17 cellular contexts compared by ENCODE assay signal in genomic region chr1:12188657-12189327, GRCh38. TPM values are rescaled to one million over a fixed set of nuclear protein-coding genes. Genes with fewer than 3 reads are reported as not detected.
DNase-seq lines count a peak whose midpoint lies in the region; ATAC-seq, FAIRE-seq and TF ChIP-seq lines count a peak whose summit lies in the region.
"Had no signal": no experiment of that assay in that cellular context is flagged by ENCODE, and none has a peak within 500 bp of the region (broad histone marks: within the 10 kb centered on the region; RNA-seq: fewer than 3 reads in every experiment).

No MANE protein-coding gene starts in this region.

- H3K9me3 ChIP-seq in A549: no peaks in the 10 kb centered on the region
- H3K9me3 ChIP-seq in CD8-positive, alpha-beta T cell (ENCODE audit: low read length): no peaks in the 10 kb centered on the region
- H3K9me3 ChIP-seq: body of pancreas, colonic mucosa, ovary, suprapubic skin had no signal

- TF ChIP-seq RAD21 in A549 (conservative IDR thresholded peaks at IDR 0.05 in 1 of 2, IDR thresholded peaks at IDR 0.05 in 1 of 2): no peak

- no peak overlapping the region for H2AK5ac ChIP-seq in mesendoderm (ENCODE audit: low read length)

- H3K4me1 ChIP-seq in A549 (peaks cover 6% of the 10 kb centered on the region; the same call in 2 of the 3 replicates), mesendoderm (ENCODE audit: control insufficient read depth, low read depth, low read length) (peaks cover 1% of the 10 kb centered on the region)
- peaks cover 8% of the 10 kb centered on the region for H3K4me1 ChIP-seq in CD8-positive, alpha-beta T cell (ENCODE audit: insufficient read depth, low read length)

- H2BK15ac ChIP-seq in mesendoderm (replicated peaks; ENCODE audit: low read depth): no peak overlapping the region

- no peak overlapping the region for H3K9ac ChIP-seq in mesendoderm (ENCODE audit: low read length)

- no peaks in the 10 kb centered on the region for H3K9me3 Mint-ChIP-seq in CD8-positive, alpha-beta T cell
- no peaks in the 10 kb centered on the region for H3K9me3 Mint-ChIP-seq in activated T-helper 1 cell treated with anti-CD3 and anti-CD28 coated beads, Interleukin-12 subunit alpha, Interleukin-12 subunit beta, Interleukin-2, Interleukin-4 antibody, amounts not matched to agents 30 ng/mL and 10 ng/mL and 1 ng/mL, durations not matched to agents 14 hours and 24 hours and 36 hours

- no peak overlapping the region for H2BK5ac ChIP-seq in mesendoderm (ENCODE audit: low read length)

- H3K56ac ChIP-seq in mesendoderm (ENCODE audit: low read length): no peak overlapping the region

- WGBS in A549 (ENCODE audit: missing lambda C conversion rate): 57% methylated on average over 1 of the region's 13 CpGs
- no CpG with 5 or more reads among the region's 13 CpGs for WGBS in mesendoderm (ENCODE audit: extremely low coverage, insufficient coverage, low lambda C conversion rate)

- no peak overlapping the region for H3K18ac ChIP-seq in mesendoderm (ENCODE audit: low read length)

- H3K4me2 ChIP-seq in A549: no peak overlapping the region
- H3K4me2 ChIP-seq in mesendoderm (ENCODE audit: low read length): no peak overlapping the region

- H3K4me3 ChIP-seq in A549 (no peak overlapping the region), mesendoderm (ENCODE audit: low read length) (no peak overlapping the region)
- no peak overlapping the region for H3K4me3 ChIP-seq in CD8-positive, alpha-beta T cell (ENCODE audit: low read depth, low read length)
- H3K4me3 ChIP-seq: body of pancreas, colonic mucosa, ovary, suprapubic skin had no signal

- no peaks in the 10 kb centered on the region for H3K79me2 ChIP-seq in mesendoderm (ENCODE audit: control insufficient read depth, insufficient read depth, low read length)

- no peak for DNase-seq in A549 (ENCODE audit: low read depth in 1 of 2, low spot score in 1 of 2)
- no peak for DNase-seq in CD8-positive, alpha-beta T cell
- no peak for DNase-seq in activated T-helper 1 cell treated with anti-CD3 and anti-CD28 coated beads, Interleukin-12 subunit alpha, Interleukin-12 subunit beta, Interleukin-2, Interleukin-4 antibody, amounts not matched to agents 30 ng/mL and 10 ng/mL and 1 ng/mL, durations not matched to agents 14 hours and 24 hours and 36 hours (ENCODE audit: low spot score)
- peak; percentile 24 for DNase-seq in mesendoderm
- DNase-seq in retina: no peak
- no peak for DNase-seq in stimulated activated CD4-positive, alpha-beta T cell treated with anti-CD3 and anti-CD28 coated beads, Interleukin-15, amount 100 ng/mL, for 24 hours
- no peak for DNase-seq in midbrain (lab: John Stamatoyannopoulos, UW)
- no peak for DNase-seq in GM12892 (ENCODE audit: insufficient read length)
- DNase-seq: activated naive CD4-positive, alpha-beta T cell treated with anti-CD3 and anti-CD28 coated beads, Interleukin-2, amount 50 U/mL, for 16 hours; body of pancreas; colonic mucosa; NCI-H1694; NCI-H226; ovary; stimulated activated CD4-positive, alpha-beta T cell treated with anti-CD3 and anti-CD28 coated beads, Interleukin-2, amount 100 ng/mL, for 48 hours had no signal

- H3K27ac Mint-ChIP-seq in CD8-positive, alpha-beta T cell: peak overlapping the region; percentile 41
- peak overlapping the region; percentile 53 for H3K27ac Mint-ChIP-seq in activated T-helper 1 cell treated with anti-CD3 and anti-CD28 coated beads, Interleukin-12 subunit alpha, Interleukin-12 subunit beta, Interleukin-2, Interleukin-4 antibody, amounts not matched to agents 30 ng/mL and 10 ng/mL and 1 ng/mL, durations not matched to agents 14 hours and 24 hours and 36 hours

- no peak overlapping the region for H3K4ac ChIP-seq in mesendoderm (ENCODE audit: low read depth, low read length)

- ATAC-seq in A549: no peak
- ATAC-seq in CD8-positive, alpha-beta T cell: no peak
- ATAC-seq: body of pancreas had no signal

- POLR2A ChIA-PET in A549 (lab: Yijun Ruan, JAX): no interaction called here
- POLR2A ChIA-PET in CD8-positive, alpha-beta T cell (lab: Charles Lee): interaction anchor here (1.1 kb wide), 1 partner anchor 10 kb away, joined by 3 read pairs; no protein-coding TSS in a partner anchor

- H3K27ac ChIP-seq in A549: no peak overlapping the region
- H3K27ac ChIP-seq in CD8-positive, alpha-beta T cell (ENCODE audit: low read depth, low read length): no peak overlapping the region
- no peak overlapping the region for H3K27ac ChIP-seq in mesendoderm (ENCODE audit: low read depth, low read length)
- H3K27ac ChIP-seq: body of pancreas, colonic mucosa, ovary, suprapubic skin had no signal

- no peaks in the 10 kb centered on the region for H3K27me3 Mint-ChIP-seq in CD8-positive, alpha-beta T cell (ENCODE audit: low read depth)
- H3K27me3 Mint-ChIP-seq in activated T-helper 1 cell treated with anti-CD3 and anti-CD28 coated beads, Interleukin-12 subunit alpha, Interleukin-12 subunit beta, Interleukin-2, Interleukin-4 antibody, amounts not matched to agents 30 ng/mL and 10 ng/mL and 1 ng/mL, durations not matched to agents 14 hours and 24 hours and 36 hours (ENCODE audit: insufficient read depth): no peaks in the 10 kb centered on the region

- H3K36me3 Mint-ChIP-seq in CD8-positive, alpha-beta T cell: peaks cover 49% of the 10 kb centered on the region
- H3K36me3 Mint-ChIP-seq in activated T-helper 1 cell treated with anti-CD3 and anti-CD28 coated beads, Interleukin-12 subunit alpha, Interleukin-12 subunit beta, Interleukin-2, Interleukin-4 antibody, amounts not matched to agents 30 ng/mL and 10 ng/mL and 1 ng/mL, durations not matched to agents 14 hours and 24 hours and 36 hours (ENCODE audit: low read depth): peaks cover 42% of the 10 kb centered on the region

- intact Hi-C loops in CD8-positive, alpha-beta T cell (cut with DNase I, micrococcal nuclease): no loop called here
- intact Hi-C loops in activated T-helper 1 cell treated with anti-CD3 and anti-CD28 coated beads, Interleukin-12 subunit alpha, Interleukin-12 subunit beta, Interleukin-2, Interleukin-4 antibody, amounts not matched to agents 30 ng/mL and 10 ng/mL and 1 ng/mL, durations not matched to agents 14 hours and 24 hours and 36 hours (cut with micrococcal nuclease): no loop called here

- no peak overlapping the region for H3K4me3 Mint-ChIP-seq in CD8-positive, alpha-beta T cell
- no peak overlapping the region for H3K4me3 Mint-ChIP-seq in activated T-helper 1 cell treated with anti-CD3 and anti-CD28 coated beads, Interleukin-12 subunit alpha, Interleukin-12 subunit beta, Interleukin-2, Interleukin-4 antibody, amounts not matched to agents 30 ng/mL and 10 ng/mL and 1 ng/mL, durations not matched to agents 14 hours and 24 hours and 36 hours

- no peak for TF ChIP-seq EP300 in A549 (IDR thresholded peaks at IDR 0.05)

- no peak overlapping the region for H2BK120ac ChIP-seq in mesendoderm (ENCODE audit: low read depth, low read length)

- H3K23ac ChIP-seq in mesendoderm (ENCODE audit: low read length): no peak overlapping the region

- no peaks in the 10 kb centered on the region for H3K79me1 ChIP-seq in mesendoderm (ENCODE audit: low read length)

- TF ChIP-seq POLR2A in A549 (IDR thresholded peaks at IDR 0.05; ENCODE audit: low read length) (no peak), GM12892 (IDR thresholded peaks at IDR 0.05; ENCODE audit: low read depth, low read length) (no peak)

- no peak overlapping the region for H4K8ac ChIP-seq in mesendoderm (ENCODE audit: low read depth, low read length)

- no peak overlapping the region for H4K5ac ChIP-seq in mesendoderm (ENCODE audit: low read length)

- peaks cover 21% of the 10 kb centered on the region for H3K4me1 Mint-ChIP-seq in CD8-positive, alpha-beta T cell (ENCODE audit: low read depth)
- peaks cover 47% of the 10 kb centered on the region for H3K4me1 Mint-ChIP-seq in activated T-helper 1 cell treated with anti-CD3 and anti-CD28 coated beads, Interleukin-12 subunit alpha, Interleukin-12 subunit beta, Interleukin-2, Interleukin-4 antibody, amounts not matched to agents 30 ng/mL and 10 ng/mL and 1 ng/mL, durations not matched to agents 14 hours and 24 hours and 36 hours (ENCODE audit: low read depth)

- FAIRE-seq in A549 (lab: Jason Lieb, UNC) (no peak), GM12892 (lab: Jason Lieb, UNC) (no peak)
- FAIRE-seq: endothelial cell of umbilical vein had no signal

- H3K27me3 ChIP-seq in CD8-positive, alpha-beta T cell (ENCODE audit: insufficient read depth, low read length): no peaks in the 10 kb centered on the region
- H3K27me3 ChIP-seq in mesendoderm (ENCODE audit: insufficient read depth, low read length, poor library complexity): no peaks in the 10 kb centered on the region
- H3K27me3 ChIP-seq: body of pancreas, colonic mucosa, ovary, suprapubic skin had no signal

- H3K36me3 ChIP-seq in CD8-positive, alpha-beta T cell (ENCODE audit: insufficient read depth, low read length): peaks cover 14% of the 10 kb centered on the region
- H3K36me3 ChIP-seq in mesendoderm (ENCODE audit: control insufficient read depth, insufficient read depth, low read length): no peaks in the 10 kb centered on the region
- H3K36me3 ChIP-seq: colonic mucosa, ovary had no signal

- no peak for TF ChIP-seq CTCF in A549 (IDR thresholded peaks at IDR 0.05)
- no peak for TF ChIP-seq CTCF in CD8-positive, alpha-beta T cell (IDR thresholded peaks at IDR 0.05)

- CTCF ChIA-PET in A549 (lab: Yijun Ruan, JAX): interaction anchor here (1.0 to 3.4 kb wide), 5 partner anchors 9 to 64 kb away, joined by 3 to 18 read pairs (median 5); no protein-coding TSS in a partner anchor
- CTCF ChIA-PET in CD8-positive, alpha-beta T cell (lab: Charles Lee): interaction anchor here (1.5 to 4.4 kb wide), 3 partner anchors 10 to 69 kb away, joined by 4 to 32 read pairs (median 9); no protein-coding TSS in a partner anchor

RNA-seq across cellular contexts. Expression of gene TNFRSF1B, which starts 22.0 kb away (rescaled TPM):
- polyA plus RNA-seq in A549 (2011; rRNA removed): 0.06 and 0.09 TPM in 2 replicates
- polyA plus RNA-seq in A549 (2012; cell fraction: cytosol; rRNA removed): 0.05 and 0.12 TPM in 2 replicates
- polyA plus RNA-seq in A549 (2012; cell fraction: nucleus; rRNA removed): 0.10 and 0.11 TPM in 2 replicates
- 0.05 to 0.22 TPM (median 0.07 TPM) in 3 replicates for polyA plus RNA-seq in A549 (2017; fragmentation: RNase III; extraction: RNeasy Plus Mini Kit Qiagen cat#74134 plus additional on column Dnase treatment)
- 0.05 and 0.08 TPM in 2 replicates for polyA minus RNA-seq in A549 (2011; rRNA and poly(A)+ RNA removed)
- 100 to 1,000 TPM in 1 of 2 experiments, 10 to 100 TPM in 1; 82.6 to 100 TPM for total RNA-seq in CD8-positive, alpha-beta T cell
- 211 and 213 TPM in 2 replicates for total RNA-seq in activated T-helper 1 cell treated with anti-CD3 and anti-CD28 coated beads, Interleukin-12 subunit alpha, Interleukin-12 subunit beta, Interleukin-2, Interleukin-4 antibody, amounts not matched to agents 30 ng/mL and 10 ng/mL and 1 ng/mL, durations not matched to agents 14 hours and 24 hours and 36 hours
- 0.77 TPM for polyA plus RNA-seq in mesendoderm (2013, experiment 1 of 2)
- polyA plus RNA-seq in mesendoderm (2013, experiment 2 of 2): 0.66 TPM
- 24.1 TPM for polyA plus RNA-seq in GM12892 (2012; ENCODE audit: missing spikeins)

RNA-seq across cellular contexts. Expression of gene VPS13D, which starts 41.0 kb away (rescaled TPM):
- polyA plus RNA-seq in A549 (2011; rRNA removed): 15.9 and 21.0 TPM in 2 replicates
- 5.9 and 7.2 TPM in 2 replicates for polyA plus RNA-seq in A549 (2012; cell fraction: cytosol; rRNA removed)
- polyA plus RNA-seq in A549 (2012; cell fraction: nucleus; rRNA removed): 9.0 and 10.8 TPM in 2 replicates
- 5.4 to 6.7 TPM (median 6.1 TPM) in 3 replicates for polyA plus RNA-seq in A549 (2017; fragmentation: RNase III; extraction: RNeasy Plus Mini Kit Qiagen cat#74134 plus additional on column Dnase treatment)
- 39.5 and 47.8 TPM in 2 replicates for polyA minus RNA-seq in A549 (2011; rRNA and poly(A)+ RNA removed)
- 10 to 100 TPM; 55.8 to 58.7 TPM for total RNA-seq in CD8-positive, alpha-beta T cell
- 33.6 and 35.7 TPM in 2 replicates for total RNA-seq in activated T-helper 1 cell treated with anti-CD3 and anti-CD28 coated beads, Interleukin-12 subunit alpha, Interleukin-12 subunit beta, Interleukin-2, Interleukin-4 antibody, amounts not matched to agents 30 ng/mL and 10 ng/mL and 1 ng/mL, durations not matched to agents 14 hours and 24 hours and 36 hours
- 5.8 TPM for polyA plus RNA-seq in mesendoderm (2013, experiment 1 of 2)
- polyA plus RNA-seq in mesendoderm (2013, experiment 2 of 2): 4.2 TPM
- polyA plus RNA-seq in GM12892 (2012; ENCODE audit: missing spikeins): 6.5 TPM
